Comparison of ENCODE assay signal across 9 cellular contexts in the genomic region with DNA sequence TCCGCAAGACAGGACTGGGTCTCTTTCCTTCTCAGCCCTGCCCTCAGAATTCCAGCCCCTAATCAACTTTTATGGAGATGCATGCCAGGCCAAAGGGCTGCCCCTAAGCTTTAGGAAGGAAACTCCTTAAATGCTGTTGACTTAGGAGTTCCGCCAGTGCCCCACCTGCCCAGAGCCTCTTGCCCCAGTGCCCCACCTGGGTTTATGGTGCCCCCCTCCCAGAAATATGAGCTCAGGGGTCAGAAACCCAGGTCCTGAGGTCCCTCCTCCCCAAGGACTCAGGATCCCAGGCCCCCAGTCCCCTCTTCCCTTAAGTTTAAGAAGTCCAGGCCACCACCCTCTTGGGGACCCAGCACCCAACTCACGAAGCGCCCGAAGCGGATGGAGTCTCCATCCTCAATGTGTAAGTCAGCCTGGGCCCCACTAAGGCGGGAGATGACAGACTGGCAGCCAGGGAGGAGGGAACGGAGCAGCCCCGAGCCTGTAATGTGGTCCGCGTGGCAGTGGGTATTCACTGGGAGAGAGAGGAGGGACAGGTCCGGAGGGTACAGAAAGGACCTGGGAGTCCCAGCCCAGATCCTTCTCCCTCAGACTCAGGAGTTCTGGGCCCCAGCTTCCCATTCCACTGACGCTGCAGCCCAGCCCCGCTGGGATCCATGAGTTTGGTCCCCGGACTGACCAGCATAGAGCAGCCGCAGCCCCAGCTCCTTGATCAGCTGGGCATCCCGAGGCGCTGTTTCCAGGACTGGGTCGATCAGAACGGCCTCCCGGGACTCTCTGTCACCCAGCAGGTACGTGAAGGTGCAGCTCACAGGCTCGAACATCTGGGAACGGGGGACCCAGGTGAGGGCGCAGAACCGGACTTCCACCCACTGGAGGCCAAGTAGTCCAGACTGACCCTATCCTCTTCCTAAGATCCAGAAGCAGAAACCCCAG. TPM values are rescaled to one million over a fixed set of nuclear protein-coding genes. Genes with fewer than 3 reads are reported as not detected.
DNase-seq lines count a peak whose midpoint lies in the region; ATAC-seq and TF ChIP-seq lines count a peak whose summit lies in the region.
"Had no signal": no experiment of that assay in that cellular context is flagged by ENCODE, and none has a peak within 500 bp of the region (broad histone marks: within the 10 kb centered on the region; RNA-seq: fewer than 3 reads in every experiment).

No MANE protein-coding gene starts in this region.

- peaks cover 9% of the 10 kb centered on the region for H3K4me1 ChIP-seq in mesodermal cell (ENCODE audit: control insufficient read depth, insufficient read depth, low read length, poor library complexity, severe bottlenecking)
- peaks cover 7 to 27% of the 10 kb centered on the region in 2 donors for H3K4me1 ChIP-seq in thoracic aorta (ENCODE audit: control insufficient read depth in 1 of 2, low read depth in 2 of 2)

- TF ChIP-seq CTCF in thoracic aorta (IDR thresholded peaks at IDR 0.05): no peak

- peak; percentile 61 for DNase-seq in RKO (ENCODE audit: low spot score)
- no peak for DNase-seq in thoracic aorta (ENCODE audit: low spot score)

- peak overlapping the region; percentile 96 for H3K4me3 Mint-ChIP-seq in dendritic cell treated with granulocyte-macrophage colony-stimulating factor and Interleukin-4, amounts not matched to agents 40 ng/mL and 50 ng/mL, for 4 days

- H3K27ac ChIP-seq in mesodermal cell (ENCODE audit: low read depth, low read length, severe bottlenecking) (no peak overlapping the region), thoracic aorta (peak overlapping the region; percentile 74 to 82)

- H3K36me3 Mint-ChIP-seq in dendritic cell treated with granulocyte-macrophage colony-stimulating factor and Interleukin-4, amounts not matched to agents 40 ng/mL and 50 ng/mL, for 4 days (ENCODE audit: low read depth): peaks cover 50% of the 10 kb centered on the region

- H3K27ac Mint-ChIP-seq in dendritic cell treated with granulocyte-macrophage colony-stimulating factor and Interleukin-4, amounts not matched to agents 40 ng/mL and 50 ng/mL, for 4 days: peak overlapping the region; percentile 91

- no peaks in the 10 kb centered on the region for H3K9me3 Mint-ChIP-seq in dendritic cell treated with granulocyte-macrophage colony-stimulating factor and Interleukin-4, amounts not matched to agents 40 ng/mL and 50 ng/mL, for 4 days

- no peaks in the 10 kb centered on the region for H3K27me3 ChIP-seq in thoracic aorta (replicated peaks; ENCODE audit: insufficient read depth)

- H3K36me3 ChIP-seq in mesodermal cell (ENCODE audit: control insufficient read depth, insufficient read depth, low read length) (peaks cover 7% of the 10 kb centered on the region), thoracic aorta (no peaks in the 10 kb centered on the region)

- intact Hi-C loops in dendritic cell treated with granulocyte-macrophage colony-stimulating factor and Interleukin-4, amounts not matched to agents 40 ng/mL and 50 ng/mL, for 4 days (cut with micrococcal nuclease): loop anchor here (2.0 kb wide), 1 partner anchor 71 kb away; a partner anchor contains a TSS

- H3K9me3 ChIP-seq in mesodermal cell (ENCODE audit: control insufficient read depth, low read length) (no peaks in the 10 kb centered on the region), thoracic aorta (no peaks in the 10 kb centered on the region)

- no peaks in the 10 kb centered on the region for H3K27me3 Mint-ChIP-seq in dendritic cell treated with granulocyte-macrophage colony-stimulating factor and Interleukin-4, amounts not matched to agents 40 ng/mL and 50 ng/mL, for 4 days

- H3K4me3 ChIP-seq in GM08714 (ENCODE audit: low read length) (peak overlapping the region; percentile 93), mesodermal cell (ENCODE audit: extremely low read depth, insufficient read depth, low read length, poor library complexity, severe bottlenecking) (peak overlapping the region; percentile 88), thoracic aorta (peak overlapping the region; percentile 94)

- ATAC-seq in thoracic aorta (ENCODE audit: insufficient number of reproducible peaks, low FRiP score, low read depth) (no peak), HG03354 (IDR thresholded peaks at IDR 0.05; ENCODE audit: poor library complexity, severe bottlenecking, unreplicated experiment) (no peak), GM21786 (IDR thresholded peaks at IDR 0.05; ENCODE audit: unreplicated experiment) (no peak), GM19324 (IDR thresholded peaks at IDR 0.05; ENCODE audit: low FRiP score, unreplicated experiment) (no peak)

- 3 to 4% methylated on average over 19 to 22 of the region's 26 CpGs for WGBS in mesodermal cell (ENCODE audit: insufficient coverage in 2 of 2), 2 experiments

- H3K4me1 Mint-ChIP-seq in dendritic cell treated with granulocyte-macrophage colony-stimulating factor and Interleukin-4, amounts not matched to agents 40 ng/mL and 50 ng/mL, for 4 days (ENCODE audit: low read depth): peaks cover 36% of the 10 kb centered on the region

RNA-seq across cellular contexts. Expression of a gene that starts 0.9 kb away (rescaled TPM):
- polyA plus RNA-seq in mesodermal cell (2013, experiment 1 of 2): 42.9 TPM
- 40.8 TPM for polyA plus RNA-seq in mesodermal cell (2013, experiment 2 of 2)
- total RNA-seq in thoracic aorta: 10 to 100 TPM; 42.0 to 45.9 TPM

RNA-seq across cellular contexts. Expression of a gene that starts 6.9 kb away (rescaled TPM):
- polyA plus RNA-seq in mesodermal cell (2013, experiment 1 of 2): 1.0 TPM
- polyA plus RNA-seq in mesodermal cell (2013, experiment 2 of 2): 1.2 TPM
- total RNA-seq in thoracic aorta: 1 to 10 TPM in 1 of 2 donors, not detected in 1; 1.6 TPM
- total RNA-seq: SK-MEL-5 had no signal

RNA-seq across cellular contexts. Expression of a gene that starts 21.6 kb away (rescaled TPM):
- polyA plus RNA-seq in mesodermal cell (2013, experiment 1 of 2): 16.6 TPM
- 13.9 TPM for polyA plus RNA-seq in mesodermal cell (2013, experiment 2 of 2)
- total RNA-seq in thoracic aorta: 10 to 100 TPM; 10.0 to 14.7 TPM

RNA-seq across cellular contexts. Expression of a gene that starts 49.2 kb away (rescaled TPM):
- polyA plus RNA-seq in mesodermal cell (2013, experiment 1 of 2): 58.4 TPM
- 57.7 TPM for polyA plus RNA-seq in mesodermal cell (2013, experiment 2 of 2)
- total RNA-seq in thoracic aorta: 10 to 100 TPM; 24.3 to 30.2 TPM

RNA-seq across cellular contexts. Expression of a gene that starts 49.5 kb away (rescaled TPM):
- polyA plus RNA-seq in mesodermal cell (2013, experiment 1 of 2): 1.7 TPM
- 0.91 TPM for polyA plus RNA-seq in mesodermal cell (2013, experiment 2 of 2)
- 10 to 100 TPM in 1 of 2 donors, 1 to 10 TPM in 1; 6.6 to 11.9 TPM for total RNA-seq in thoracic aorta
- total RNA-seq: SK-MEL-5 had no signal
